14 cellular contexts compared by ENCODE assay signal in genomic region chr1:183093821-183094287, GRCh38.
DNase-seq lines count a peak whose midpoint lies in the region; ATAC-seq, FAIRE-seq and TF ChIP-seq lines count a peak whose summit lies in the region.
"Had no signal": no experiment of that assay in that cellular context is flagged by ENCODE, and none has a peak within 500 bp of the region (broad histone marks: within the 10 kb centered on the region; RNA-seq: fewer than 3 reads in every experiment).

No MANE protein-coding gene starts in this region.

- H3K36me3 ChIP-seq in pancreas, result no peaks in the 10 kb centered on the region

- no peak for TF ChIP-seq CTCF in nephron (IDR thresholded peaks at IDR 0.05; ENCODE audit: unreplicated experiment in 3 of 3)
- no peak for TF ChIP-seq CTCF in pancreas (IDR thresholded peaks at IDR 0.05)

- H3K9me3 Mint-ChIP-seq in nephron, result no peaks in the 10 kb centered on the region
- H3K9me3 Mint-ChIP-seq: CD4-positive, alpha-beta memory T cell; T-helper 1 cell treated with Interleukin-12 subunit alpha and Interleukin-12 subunit beta and Interleukin-4 antibody, amounts not matched to agents 30 μg/mL and 1 μg/mL, for 36 hours had no signal

- no peaks in the 10 kb centered on the region for H3K27me3 Mint-ChIP-seq in nephron (ENCODE audit: low read depth)

- H3K4me1 ChIP-seq in pancreas, result peaks cover 7 to 52% (median 39%) of the 10 kb centered on the region in 3 donors

- no peak for FAIRE-seq in pancreas (lab: Jason Lieb, UNC)
- FAIRE-seq: frontal cortex had no signal

- H3K9me3 ChIP-seq in pancreas, result no peaks in the 10 kb centered on the region
- H3K9me3 ChIP-seq: body of pancreas had no signal

- DNase-seq in Caki2 (ENCODE audit: low read depth) (peak; percentile 64), NCI-H460 (ENCODE audit: extremely low read depth, low read depth) (peak; percentile 31), epithelial cell of prostate (ENCODE audit: low read depth, low spot score) (peak; percentile 27), pancreas (no peak)
- DNase-seq in stimulated activated naive CD4-positive, alpha-beta T cell (lab: John Stamatoyannopoulos, UW), result no peak
- DNase-seq: CD4-positive, alpha-beta memory T cell; NCI-H526; stimulated activated naive CD4-positive, alpha-beta T cell treated with Interleukin-2 at 50 U/mL for 16 hours had no signal

- H3K27me3 ChIP-seq in pancreas, result no peaks in the 10 kb centered on the region
- H3K27me3 ChIP-seq: body of pancreas had no signal

- peaks cover 34% of the 10 kb centered on the region for H3K4me1 Mint-ChIP-seq in nephron
- H3K4me1 Mint-ChIP-seq: CD4-positive, alpha-beta memory T cell had no signal

- in situ Hi-C loops in Caki2 (cut with HindIII; ENCODE audit: low pct_unique_long_range_greater_than_20kb, low sequenced_read_pairs), result no loop called here

- 94 to 95% methylated on average over 1 of the region's 1 CpG for WGBS in pancreas, 2 donors

- intact Hi-C loops in pancreas (cut with DNase I), result no loop called here

- H3K4me3 Mint-ChIP-seq in nephron, result no peak overlapping the region
- H3K4me3 Mint-ChIP-seq: CD4-positive, alpha-beta memory T cell; T-helper 1 cell treated with Interleukin-12 subunit alpha and Interleukin-12 subunit beta and Interleukin-4 antibody, amounts not matched to agents 30 μg/mL and 1 μg/mL, for 36 hours had no signal

- ATAC-seq in HG03520 (IDR thresholded peaks at IDR 0.05; ENCODE audit: unreplicated experiment), result no peak
- no peak for ATAC-seq in pancreas
- no peak for ATAC-seq in HG03159 (IDR thresholded peaks at IDR 0.05; ENCODE audit: unreplicated experiment)
- ATAC-seq: body of pancreas had no signal

- no peak overlapping the region for H3K4me3 ChIP-seq in pancreas
- H3K4me3 ChIP-seq: body of pancreas had no signal

- peak overlapping the region in 2 of 3 experiments; percentile 11 to 52 for H3K27ac Mint-ChIP-seq in nephron
- H3K27ac Mint-ChIP-seq: CD4-positive, alpha-beta memory T cell; T-helper 1 cell treated with Interleukin-12 subunit alpha and Interleukin-12 subunit beta and Interleukin-4 antibody, amounts not matched to agents 30 μg/mL and 1 μg/mL, for 36 hours had no signal

- H3K36me3 Mint-ChIP-seq in nephron (ENCODE audit: low read depth), result no peaks in the 10 kb centered on the region
- H3K36me3 Mint-ChIP-seq: CD4-positive, alpha-beta memory T cell had no signal

- H3K27ac ChIP-seq in epithelial cell of prostate (peak overlapping the region; percentile 45), pancreas (no peak overlapping the region)
- H3K27ac ChIP-seq: body of pancreas had no signal

Comparison
In these comparisons a context has a peak if more than half of its experiments do, and no peak if none do; other contexts are left out.
1. DNase-seq: peak in Caki2 (single experiment), NCI-H460 (single experiment) and epithelial cell of prostate (single experiment); none in pancreas (0 of 6) and stimulated activated naive CD4-positive, alpha-beta T cell (0 of 6).